8 cellular contexts compared by ENCODE assay signal in the genomic region with DNA sequence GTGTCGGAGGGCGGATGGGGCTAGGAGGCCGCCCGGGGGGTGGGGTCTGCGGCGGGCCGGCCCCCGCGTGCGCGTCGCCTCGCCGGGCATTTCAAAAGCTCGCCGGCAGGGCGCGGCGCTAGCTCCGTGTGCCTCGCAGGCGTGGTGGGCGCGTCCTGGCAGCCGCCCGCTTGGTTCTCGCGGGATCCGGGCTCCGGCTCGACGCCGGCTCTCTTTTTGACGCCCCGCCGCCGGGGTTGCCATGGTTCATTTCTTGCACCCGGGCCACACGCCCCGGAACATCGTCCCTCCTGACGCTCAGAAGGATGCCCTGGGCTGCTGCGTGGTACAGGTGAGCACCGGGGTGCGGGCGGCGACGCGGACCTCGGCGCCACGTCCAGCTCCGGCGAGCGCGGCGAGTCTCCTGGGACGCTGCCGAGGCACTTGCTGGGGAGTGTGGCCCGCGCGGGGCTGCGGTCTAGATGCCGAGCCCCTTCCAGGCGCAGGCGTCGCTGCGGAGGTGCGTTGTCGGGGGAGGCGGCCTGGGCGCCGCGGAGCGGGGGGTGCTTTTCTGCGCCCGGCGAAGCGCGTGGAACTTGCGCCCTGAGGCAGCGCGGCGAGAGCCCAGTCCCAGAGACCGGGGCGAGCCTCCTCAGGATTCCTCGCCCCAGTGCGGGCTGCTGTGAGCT.
DNase-seq lines count a peak whose midpoint lies in the region; ATAC-seq and TF ChIP-seq lines count a peak whose summit lies in the region.

A gene (plus strand): TSS at position 118 of the 668 bp plus-strand sequence. CDS start 124 bp downstream, at position 242.

- H3K79me2 ChIP-seq in KMS-11 (ENCODE audit: insufficient read depth, low read depth), result peaks cover 49% of the 10 kb centered on the region

- peak within 1 kb of the TSS; percentile 89 for H2AFZ ChIP-seq in KMS-11 (ENCODE audit: low read depth)

- peak within 1 kb of the TSS; percentile 99 for H3K9ac ChIP-seq in KMS-11
- H3K9ac ChIP-seq in iPS-15b (ENCODE audit: low read depth, low read length), result peak within 1 kb of the TSS; percentile 83

- peak; percentile 89 for DNase-seq in DMS114 treated with DMSO at 0.1 percent for 48 hours (lab: John Stamatoyannopoulos, UW; ENCODE audit: unreplicated experiment)
- peak; percentile 85 for DNase-seq in SKM-1 treated with dmso at 0.1 percent for 144 hours (lab: John Stamatoyannopoulos, UW; ENCODE audit: unreplicated experiment)
- peak; percentile 67 for DNase-seq in amniotic epithelial cell (ENCODE audit: low read depth)
- DNase-seq in stimulated activated CD4-positive, alpha-beta T cell treated with anti-CD3 and anti-CD28 coated beads, Interleukin-12 subunit alpha, Interleukin-12 subunit beta, amount 100 ng/mL, for 4 hours, result peak; percentile 60
- no peak for DNase-seq in LoVo (ENCODE audit: low spot score)

- H3K4me1 ChIP-seq in KMS-11 (ENCODE audit: low read depth, poor library complexity, severe bottlenecking) (peaks cover 30% of the 10 kb centered on the region), iPS-15b (ENCODE audit: control insufficient read depth, insufficient read depth, low read length) (peaks cover 4% of the 10 kb centered on the region)

- H3K9me3 ChIP-seq in iPS-15b (ENCODE audit: control insufficient read depth, insufficient read depth, low read length), result no peaks in the 10 kb centered on the region

- H3K4me3 ChIP-seq in KMS-11 (IDR thresholded peaks at IDR 0.05; ENCODE audit: insufficient read depth, low read depth, low read length) (peak within 1 kb of the TSS; percentile 97), iPS-15b (ENCODE audit: low read depth, low read length) (peak within 1 kb of the TSS; percentile 87)

- no peaks in the 10 kb centered on the region for H3K27me3 ChIP-seq in KMS-11 (ENCODE audit: insufficient read depth, low read depth)
- H3K27me3 ChIP-seq in iPS-15b (ENCODE audit: control insufficient read depth, insufficient read depth, low read length), result peaks cover 10% of the 10 kb centered on the region

- no peaks in the 10 kb centered on the region for H4K20me1 ChIP-seq in KMS-11 (ENCODE audit: insufficient read depth)

- H3K36me3 ChIP-seq in KMS-11 (ENCODE audit: insufficient read depth), result no peaks in the 10 kb centered on the region
- H3K36me3 ChIP-seq in iPS-15b (ENCODE audit: control insufficient read depth, insufficient read depth, low read length), result no peaks in the 10 kb centered on the region

- TF ChIP-seq CTCF in KMS-11 (conservative IDR thresholded peaks at IDR 0.05; ENCODE audit: low read depth, low read length), result peak; percentile 42

- peak; percentile 82 for ATAC-seq in GM21529 (IDR thresholded peaks at IDR 0.05; ENCODE audit: unreplicated experiment)

- H3K27ac ChIP-seq in KMS-11, result peak within 1 kb of the TSS; percentile 99

- H3K4me2 ChIP-seq in KMS-11, result peak within 1 kb of the TSS; percentile 72
